Comparison of ENCODE assay signal across 28 cellular contexts in the genomic region with DNA sequence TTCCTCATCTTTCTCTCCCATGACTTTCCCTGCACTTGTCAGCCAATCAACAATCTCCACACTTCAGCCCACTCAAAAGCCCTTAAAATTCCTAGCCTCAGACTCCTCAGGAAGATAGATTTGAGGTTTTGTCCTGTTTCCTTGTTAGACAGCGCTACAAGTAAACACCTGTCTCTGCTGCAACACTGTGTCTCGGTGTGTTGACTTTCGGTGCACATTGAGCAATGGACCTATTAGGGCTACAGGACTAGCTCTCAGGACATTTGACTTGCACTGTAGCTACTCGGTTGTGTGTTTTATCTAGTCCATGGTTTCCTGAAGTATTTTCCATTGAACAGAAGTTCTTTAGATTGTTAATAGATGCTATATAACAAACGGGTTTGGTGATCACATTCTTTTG.
"Had no signal": no experiment of that assay in that cellular context is flagged by ENCODE, and none has a peak within 500 bp of the region (broad histone marks: within the 10 kb centered on the region; RNA-seq: fewer than 3 reads in every experiment).

No MANE protein-coding gene starts in this region.

- H3K27me3 ChIP-seq: colonic mucosa, esophagus squamous epithelium, heart right ventricle, neutrophil, pancreas, stomach, thyroid gland had no signal

- H3K27ac Mint-ChIP-seq: dendritic cell treated with granulocyte-macrophage colony-stimulating factor and Interleukin-4, amounts not matched to agents 40 ng/mL and 50 ng/mL, for 4 days; mesothelial cell of epicardium; naive B cell; natural killer cell treated with Interleukin-12 subunit alpha and Interleukin-12 subunit beta and Interleukin-15 and Interleukin-18, amount 100 ng/mL, for 72 hours; stimulated activated effector memory CD8-positive, alpha-beta T cell treated with anti-CD3 and anti-CD28 coated beads, Interleukin-12 subunit alpha, Interleukin-12 subunit beta, amount 100 ng/mL, for 72 hours had no signal

- H3K4me1 Mint-ChIP-seq: mesothelial cell of epicardium; naive B cell; stimulated activated effector memory CD8-positive, alpha-beta T cell treated with anti-CD3 and anti-CD28 coated beads, Interleukin-12 subunit alpha, Interleukin-12 subunit beta, amount 100 ng/mL, for 72 hours had no signal

- H3K36me3 ChIP-seq: colonic mucosa, esophagus squamous epithelium, heart right ventricle, neutrophil, pancreas, stomach, thyroid gland had no signal

- H3K27me3 Mint-ChIP-seq: dendritic cell treated with granulocyte-macrophage colony-stimulating factor and Interleukin-4, amounts not matched to agents 40 ng/mL and 50 ng/mL, for 4 days had no signal

- ATAC-seq: heart right ventricle; left cardiac atrium; left ventricle myocardium superior; mucosa of descending colon; natural killer cell treated with Interleukin-12 subunit alpha and Interleukin-12 subunit beta and Interleukin-15 and Interleukin-18, amount 100 ng/mL, for 72 hours; pancreas; sciatic nerve; stimulated activated effector memory CD8-positive, alpha-beta T cell treated with anti-CD3 and anti-CD28 coated beads, Interleukin-12 subunit alpha, Interleukin-12 subunit beta, amount 100 ng/mL, for 72 hours had no signal

- H3K4me1 ChIP-seq: colonic mucosa, esophagus squamous epithelium, heart right ventricle, pancreas, stomach, thyroid gland had no signal

- H3K36me3 Mint-ChIP-seq: stimulated activated effector memory CD8-positive, alpha-beta T cell treated with anti-CD3 and anti-CD28 coated beads, Interleukin-12 subunit alpha, Interleukin-12 subunit beta, amount 100 ng/mL, for 72 hours had no signal

- H3K4me3 Mint-ChIP-seq: dendritic cell treated with granulocyte-macrophage colony-stimulating factor and Interleukin-4, amounts not matched to agents 40 ng/mL and 50 ng/mL, for 4 days; mesothelial cell of epicardium; naive B cell; natural killer cell treated with Interleukin-12 subunit alpha and Interleukin-12 subunit beta and Interleukin-15 and Interleukin-18, amount 100 ng/mL, for 72 hours; neural crest cell; stimulated activated effector memory CD8-positive, alpha-beta T cell treated with anti-CD3 and anti-CD28 coated beads, Interleukin-12 subunit alpha, Interleukin-12 subunit beta, amount 100 ng/mL, for 72 hours had no signal

- H3K9me3 ChIP-seq: colonic mucosa, pancreas, thyroid gland had no signal

- FAIRE-seq: endothelial cell of umbilical vein, islet of Langerhans, pancreas had no signal

- H3K27ac ChIP-seq: colonic mucosa, esophagus squamous epithelium, heart right ventricle, neutrophil, pancreas, stomach, thyroid gland had no signal

- H3K4me3 ChIP-seq: colonic mucosa, esophagus squamous epithelium, heart right ventricle, mucosa of descending colon, pancreas, stomach, thyroid gland had no signal

- DNase-seq: colonic mucosa; effector memory CD4-positive, alpha-beta T cell; esophagus squamous epithelium; foreskin melanocyte; glutamatergic neuron; heart right ventricle; hippocampal formation; left cardiac atrium; left ventricle myocardium superior; mesenchymal stem cell; mucosa of descending colon; naive B cell; pancreas; stimulated activated CD4-positive, alpha-beta T cell treated with anti-CD3 and anti-CD28 coated beads, Interleukin-2, amount 100 ng/mL, for 24 hours; stimulated activated CD4-positive, alpha-beta T cell treated with anti-CD3 and anti-CD28 coated beads, Interleukin-4, amount 100 ng/mL, for 24 hours; stimulated activated naive CD4-positive, alpha-beta T cell treated with Interleukin-2 at 50 U/mL for 16 hours; stomach; thyroid gland; trophoblast cell had no signal
